19 cellular contexts compared by ENCODE assay signal in genomic region chr14:94648801-94649200, GRCh38. TPM values are rescaled to one million over a fixed set of nuclear protein-coding genes. Genes with fewer than 3 reads are reported as not detected.
A peak's percentile ranks its signal among the peaks of the same experiment; 100 is the strongest.
DNase-seq lines count a peak whose midpoint lies in the region; ATAC-seq, FAIRE-seq and TF ChIP-seq lines count a peak whose summit lies in the region.
"Had no signal": no experiment of that assay in that cellular context is flagged by ENCODE, and none has a peak within 500 bp of the region (broad histone marks: within the 10 kb centered on the region; RNA-seq: fewer than 3 reads in every experiment).

No MANE protein-coding gene starts in this region.

- H3K79me2 ChIP-seq in K562 (ENCODE audit: control insufficient read depth, insufficient read depth, low read length) (no peaks in the 10 kb centered on the region), HepG2 (ENCODE audit: insufficient read depth, low read length) (no peaks in the 10 kb centered on the region)

- no peak overlapping the region for H3K9ac ChIP-seq in K562 (ENCODE audit: insufficient read depth in 1 of 2, low read depth in 2 of 2, low read length in 2 of 2)
- H3K9ac ChIP-seq in HepG2 (ENCODE audit: insufficient read depth, low read depth, low read length): no peak overlapping the region
- H3K9ac ChIP-seq: BLaER1 had no signal

- TF ChIP-seq POLR2A in K562 (conservative IDR thresholded peaks at IDR 0.05): no peak
- no peak for TF ChIP-seq POLR2A in HepG2 (IDR thresholded peaks at IDR 0.05; ENCODE audit: insufficient read depth in 1 of 2, low read depth in 2 of 2, low read length in 2 of 2)
- no peak for TF ChIP-seq POLR2A in vagina (IDR thresholded peaks at IDR 0.05)

- 5% methylated on average over 3 of the region's 4 CpGs for WGBS in K562 (ENCODE audit: insufficient coverage, low coverage, missing lambda C conversion rate)
- WGBS in HepG2 (ENCODE audit: low lambda C conversion rate): 28% methylated on average over 4 of the region's 4 CpGs

- no peak for TF ChIP-seq EP300 in K562 (IDR thresholded peaks at IDR 0.05; ENCODE audit: low read length)
- TF ChIP-seq EP300 in HepG2 (IDR thresholded peaks at IDR 0.05; ENCODE audit: low read depth in 2 of 2, low read length in 2 of 2): no peak
- TF ChIP-seq EP300 in HepG2 (CRISPR knock-in tag; IDR thresholded peaks at IDR 0.05; ENCODE audit: borderline replicate concordance): no peak

- H3K9me3 Mint-ChIP-seq in activated CD8-positive, alpha-beta memory T cell treated with anti-CD3 and anti-CD28 coated beads, Interleukin-2, amount 10 ng/mL, durations not matched to agents 7 days and 5 days (ENCODE audit: low read depth): peaks cover 2% of the 10 kb centered on the region

- H4K20me1 ChIP-seq in K562 (replicated peaks; ENCODE audit: control insufficient read depth, insufficient read depth, low read length) (no peaks in the 10 kb centered on the region), HepG2 (ENCODE audit: insufficient read depth, low read length) (no peaks in the 10 kb centered on the region)
- H4K20me1 ChIP-seq: BLaER1 had no signal

- no peaks in the 10 kb centered on the region for H3K4me1 ChIP-seq in K562 (replicated peaks in 1 of 2; ENCODE audit: control insufficient read depth in 2 of 2, insufficient read depth in 2 of 2, low read length in 2 of 2)
- peaks cover 36% of the 10 kb centered on the region for H3K4me1 ChIP-seq in HepG2 (ENCODE audit: insufficient read depth, low read length)
- H3K4me1 ChIP-seq in vagina: no peaks in the 10 kb centered on the region
- H3K4me1 ChIP-seq: A549, BLaER1 had no signal

- TF ChIP-seq RAD21 in K562 (CRISPR knock-in tag; conservative IDR thresholded peaks at IDR 0.05 in 1 of 2, IDR thresholded peaks at IDR 0.05 in 1 of 2): no peak
- no peak for TF ChIP-seq RAD21 in HepG2 (CRISPR knock-in tag; IDR thresholded peaks at IDR 0.05)

- H3K4me3 Mint-ChIP-seq in activated CD8-positive, alpha-beta memory T cell treated with anti-CD3 and anti-CD28 coated beads, Interleukin-2, amount 10 ng/mL, durations not matched to agents 7 days and 5 days: no peak overlapping the region
- H3K4me3 Mint-ChIP-seq: CD14-positive monocyte; CD4-positive, alpha-beta memory T cell; GM23338; IgD-negative memory B cell had no signal

- FAIRE-seq in K562 (lab: Jason Lieb, UNC) (no peak), HepG2 (lab: Jason Lieb, UNC) (no peak), RCC 7860 (lab: Jason Lieb, UNC) (no peak)
- FAIRE-seq: A549, G401.6, GM12891, H54 had no signal

- H3K36me3 Mint-ChIP-seq in activated CD8-positive, alpha-beta memory T cell treated with anti-CD3 and anti-CD28 coated beads, Interleukin-2, amount 10 ng/mL, durations not matched to agents 7 days and 5 days: no peaks in the 10 kb centered on the region
- H3K36me3 Mint-ChIP-seq: CD14-positive monocyte; CD4-positive, alpha-beta memory T cell; IgD-negative memory B cell had no signal

- H3K9me3 ChIP-seq in K562 (replicated peaks; ENCODE audit: control insufficient read depth, insufficient read depth, low read depth, low read length) (no peaks in the 10 kb centered on the region), HepG2 (ENCODE audit: low read length) (peaks cover 15% of the 10 kb centered on the region), vagina (no peaks in the 10 kb centered on the region)

- POLR2A ChIA-PET in K562 (lab: Yijun Ruan, JAX): no interaction called here
- POLR2A ChIA-PET in HepG2 (lab: Yijun Ruan, JAX): no interaction called here

- H3K4me3 ChIP-seq in K562 (no peak overlapping the region), HepG2 (replicated peaks in 1 of 3; ENCODE audit: insufficient read depth in 1 of 3, low read depth in 2 of 3, low read length in 3 of 3) (no peak overlapping the region), vagina (no peak overlapping the region)
- H3K4me3 ChIP-seq: A549, BLaER1, GM23338 had no signal

- H2AFZ ChIP-seq in K562 (ENCODE audit: low read depth, low read length) (no peak overlapping the region), HepG2 (ENCODE audit: low read length) (no peak overlapping the region)
- H2AFZ ChIP-seq: GM23338 had no signal

- no peaks in the 10 kb centered on the region for H3K27me3 ChIP-seq in K562 (ENCODE audit: control insufficient read depth in 2 of 2, insufficient read depth in 2 of 2, low read length in 2 of 2)
- peaks cover 0 to 2% of the 10 kb centered on the region in 2 experiments; a peak in 2 of 5 replicates for H3K27me3 ChIP-seq in HepG2 (ENCODE audit: control insufficient read depth in 1 of 2, insufficient read depth in 2 of 2, low read length in 2 of 2)
- no peaks in the 10 kb centered on the region for H3K27me3 ChIP-seq in vagina
- H3K27me3 ChIP-seq: BLaER1 had no signal

- DNase-seq in activated CD8-positive, alpha-beta memory T cell treated with anti-CD3 and anti-CD28 coated beads for 24 hours: peak; percentile 19
- no peak for DNase-seq in activated CD8-positive, alpha-beta memory T cell treated with anti-CD3 and anti-CD28 coated beads, Interleukin-2, amount 10 ng/mL, durations not matched to agents 7 days and 5 days
- DNase-seq in K562 (ENCODE audit: extremely low read depth in 1 of 4, low spot score in 3 of 4) (no peak), HepG2 (ENCODE audit: low spot score) (no peak), vagina (ENCODE audit: extremely low spot score in 2 of 2) (peak; percentile 43 to 60), NCI-H1417 (lab: John Stamatoyannopoulos, UW) (no peak), RCC 7860 (ENCODE audit: low spot score) (no peak)
- DNase-seq: Calu3; CD4-positive, alpha-beta memory T cell; HCEC 1CT had no signal

- H3K27ac ChIP-seq in K562 (ENCODE audit: extremely low read depth, low read depth, low read length): no peak overlapping the region
- H3K27ac ChIP-seq in HepG2 (ENCODE audit: extremely low read length, insufficient read depth, low read length): no peak overlapping the region
- H3K27ac ChIP-seq in vagina: no peak overlapping the region
- H3K27ac ChIP-seq: 22Rv1, A549, BLaER1 had no signal

- no peaks in the 10 kb centered on the region for H3K9me1 ChIP-seq in K562 (ENCODE audit: control insufficient read depth, insufficient read depth, low read length)

- TF ChIP-seq CTCF in K562 (IDR thresholded peaks at IDR 0.05 in 2 of 3, conservative IDR thresholded peaks at IDR 0.05 in 1 of 3; ENCODE audit: insufficient read depth in 2 of 3, low read depth in 1 of 3, low read length in 3 of 3): no peak
- no peak for TF ChIP-seq CTCF in HepG2 (CRISPR knock-in tag; IDR thresholded peaks at IDR 0.05)
- no peak for TF ChIP-seq CTCF in vagina (IDR thresholded peaks at IDR 0.05)

- no peaks in the 10 kb centered on the region for H3K4me1 Mint-ChIP-seq in activated CD8-positive, alpha-beta memory T cell treated with anti-CD3 and anti-CD28 coated beads, Interleukin-2, amount 10 ng/mL, durations not matched to agents 7 days and 5 days
- H3K4me1 Mint-ChIP-seq: CD14-positive monocyte; CD4-positive, alpha-beta memory T cell; GM23338; IgD-negative memory B cell had no signal

- ATAC-seq in activated CD8-positive, alpha-beta memory T cell treated with anti-CD3 and anti-CD28 coated beads, Interleukin-2, amount 10 ng/mL, durations not matched to agents 7 days and 5 days: no peak
- no peak for ATAC-seq in K562
- no peak for ATAC-seq in HepG2
- ATAC-seq: A549, GM23338 had no signal

- CTCF ChIA-PET in activated CD8-positive, alpha-beta memory T cell treated with anti-CD3 and anti-CD28 coated beads, Interleukin-2, amount 10 ng/mL, durations not matched to agents 7 days and 5 days (lab: Charles Lee): no interaction called here
- CTCF ChIA-PET in K562 (lab: Yijun Ruan, JAX; ENCODE audit: low intra/inter-chr PET ratio) (no interaction called here), HepG2 (lab: Yijun Ruan, JAX; ENCODE audit: low intra/inter-chr PET ratio, low total read pairs) (no interaction called here)

- no peak overlapping the region for H3K27ac Mint-ChIP-seq in activated CD8-positive, alpha-beta memory T cell treated with anti-CD3 and anti-CD28 coated beads, Interleukin-2, amount 10 ng/mL, durations not matched to agents 7 days and 5 days
- H3K27ac Mint-ChIP-seq: CD14-positive monocyte, GM23338, IgD-negative memory B cell had no signal

- BruUV-seq in K562 (replicated peaks; lab: Mats Ljungman, UMichigan) (no TSS peak), HepG2 (replicated peaks; lab: Mats Ljungman, UMichigan) (no TSS peak)

- H3K36me3 ChIP-seq in K562 (ENCODE audit: control insufficient read depth, insufficient read depth, low read length) (no peaks in the 10 kb centered on the region), HepG2 (replicated peaks in 1 of 2; ENCODE audit: control insufficient read depth in 1 of 2, insufficient read depth in 2 of 2, low read length in 2 of 2) (no peaks in the 10 kb centered on the region), vagina (no peaks in the 10 kb centered on the region)
- H3K36me3 ChIP-seq: BLaER1 had no signal

- in situ Hi-C loops in K562 (cut with MboI): no loop called here
- in situ Hi-C loops in HepG2 (cut with HindIII; ENCODE audit: extremely low pct_ligation_motif_present, low pct_unique_long_range_greater_than_20kb): no loop called here

- intact Hi-C loops in K562 (cut with micrococcal nuclease) (no loop called here), HepG2 (cut with micrococcal nuclease; ENCODE audit: unreplicated experiment) (no loop called here), vagina (cut with DNase I) (no loop called here)

- H3K27me3 Mint-ChIP-seq in activated CD8-positive, alpha-beta memory T cell treated with anti-CD3 and anti-CD28 coated beads, Interleukin-2, amount 10 ng/mL, durations not matched to agents 7 days and 5 days: no peaks in the 10 kb centered on the region

- no peak overlapping the region for H3K4me2 ChIP-seq in K562 (ENCODE audit: insufficient read depth, low read length)
- H3K4me2 ChIP-seq in HepG2 (ENCODE audit: low read depth, low read length): no peak overlapping the region
- H3K4me2 ChIP-seq: A549, BLaER1, GM23338 had no signal

RNA-seq across cellular contexts. Expression of gene SERPINA3, which starts 36.6 kb away (rescaled TPM):
- total RNA-seq in activated CD8-positive, alpha-beta memory T cell treated with anti-CD3 and anti-CD28 coated beads, Interleukin-2, amount 10 ng/mL, durations not matched to agents 7 days and 5 days: not detected
- total RNA-seq in K562 (2011; cell fraction: chromatin; rRNA removed; ENCODE audit: low replicate concordance): not detected in 2 replicates
- not detected in 2 replicates for total RNA-seq in K562 (2011; cell fraction: nucleolus; rRNA removed)
- total RNA-seq in K562 (2011; cell fraction: nucleoplasm; rRNA removed): not detected in 2 replicates
- total RNA-seq in K562 (2014; rRNA removed) (not detected in 2 replicates), K562 (2014; rRNA removed; fragmentation: Illumina TruSeq; extraction: Trizol) (not detected in 2 replicates), K562 (2015; rRNA removed; fragmentation: Illumina TruSeq; extraction: Trizol) (not detected in 2 replicates), K562 (2021) (2.3 and 2.8 TPM in 2 replicates), HepG2 (2016; rRNA removed; fragmentation: Illumina TruSeq; extraction: Trizol) (433 and 825 TPM in 2 replicates), vagina (328 TPM)
- polyA plus RNA-seq in K562 (2011; rRNA removed) (not detected in 2 replicates), K562 (2014; fragmentation: Illumina TruSeq; extraction: Trizol) (not detected in 2 replicates), K562 (2014; fragmentation: Nextera tagmentation; extraction: Ambion mirVana) (not detected), K562 (2014; rRNA removed) (not detected in 2 replicates), HepG2 (2011; rRNA removed) (2,200 and 3,367 TPM in 2 replicates)
- polyA plus RNA-seq in K562 (2011; cell fraction: cytosol; rRNA removed): not detected in 2 replicates
- polyA plus RNA-seq in K562 (2011; cell fraction: nucleus; rRNA removed): not detected in 2 replicates
- polyA plus RNA-seq in K562 (2012): not detected in 2 replicates
- not detected in 2 replicates for polyA minus RNA-seq in K562 (2011; rRNA and poly(A)+ RNA removed)
- polyA minus RNA-seq in K562 (2011; cell fraction: cytosol; rRNA and poly(A)+ RNA removed): 4.8 TPM in 1 of 2 replicates, not detected in the other
- polyA minus RNA-seq in K562 (2011; cell fraction: nucleus; rRNA and poly(A)+ RNA removed): not detected in 2 replicates
- 141 and 152 TPM in 2 replicates for total RNA-seq in HepG2 (2016; cell fraction: cytosol; rRNA removed; fragmentation: Illumina TruSeq; extraction: Trizol; ENCODE audit: low read depth)
- total RNA-seq in HepG2 (2016; cell fraction: insoluble cytoplasmic fraction; rRNA removed; fragmentation: Illumina TruSeq; extraction: Trizol): 426 and 840 TPM in 2 replicates
- total RNA-seq in HepG2 (2016; cell fraction: membrane; rRNA removed; fragmentation: Illumina TruSeq; extraction: Trizol): 232 and 248 TPM in 2 replicates
- total RNA-seq in HepG2 (2016; cell fraction: nucleus; rRNA removed; fragmentation: Illumina TruSeq; extraction: Trizol): 726 and 813 TPM in 2 replicates
- polyA plus RNA-seq in HepG2 (2011; cell fraction: cytosol; rRNA removed): 3,577 and 4,656 TPM in 2 replicates
- polyA plus RNA-seq in HepG2 (2011; cell fraction: nucleus; rRNA removed): 1,545 and 2,325 TPM in 2 replicates
- polyA plus RNA-seq in HepG2 (2012): 306 and 2,041 TPM in 2 replicates
- polyA plus RNA-seq in HepG2 (2016; cell fraction: cytosol; fragmentation: Illumina TruSeq; extraction: Trizol; ENCODE audit: low read depth): 168 and 171 TPM in 2 replicates
- polyA plus RNA-seq in HepG2 (2016; cell fraction: insoluble cytoplasmic fraction; fragmentation: Illumina TruSeq; extraction: Trizol; ENCODE audit: low read depth): 463 and 467 TPM in 2 replicates
- 216 and 234 TPM in 2 replicates for polyA plus RNA-seq in HepG2 (2016; cell fraction: membrane; fragmentation: Illumina TruSeq; extraction: Trizol; ENCODE audit: low read depth)
- 1,122 and 1,162 TPM in 2 replicates for polyA plus RNA-seq in HepG2 (2016; cell fraction: nucleus; fragmentation: Illumina TruSeq; extraction: Trizol; ENCODE audit: insufficient read depth, low read depth)
- 0.47 and 1,312 TPM in 2 replicates for polyA minus RNA-seq in HepG2 (2011; rRNA and poly(A)+ RNA removed; ENCODE audit: low replicate concordance)
- 680 and 1,323 TPM in 2 replicates for polyA minus RNA-seq in HepG2 (2011; cell fraction: cytosol; rRNA and poly(A)+ RNA removed)
- 461 and 851 TPM in 2 replicates for polyA minus RNA-seq in HepG2 (2011; cell fraction: nucleus; rRNA and poly(A)+ RNA removed)
- total RNA-seq: CD4-positive, alpha-beta memory T cell; GM23338 had no signal
- polyA plus RNA-seq: CD14-positive monocyte; CD4-positive, alpha-beta memory T cell; GM23338; IgD-negative memory B cell had no signal

Comparison
In these comparisons a context has a peak if more than half of its experiments do, and no peak if none do; other contexts are left out.
1. DNase-seq: peak in activated CD8-positive, alpha-beta memory T cell treated with anti-CD3 and anti-CD28 coated beads for 24 hours (single experiment) and vagina (2 of 2); none in activated CD8-positive, alpha-beta memory T cell treated with anti-CD3 and anti-CD28 coated beads, Interleukin-2, amount 10 ng/mL, durations not matched to agents 7 days and 5 days (single experiment), K562 (0 of 4), HepG2 (single experiment), NCI-H1417 (0 of 3) and RCC 7860 (single experiment).
2. RNA of gene SERPINA3, which starts 36.6 kb away (total RNA-seq): 141 to 840 TPM in HepG2 and 328 TPM in vagina (single experiment); not detected in activated CD8-positive, alpha-beta memory T cell treated with anti-CD3 and anti-CD28 coated beads, Interleukin-2, amount 10 ng/mL, durations not matched to agents 7 days and 5 days and 2.3 to 2.8 TPM in K562; every median in the first group is over 10 times any median in the second.